ENCODE assay signal across 16 cellular contexts in genomic region chr1:212670301-212670700, GRCh38. TPM values are rescaled to one million over a fixed set of nuclear protein-coding genes. Genes with fewer than 3 reads are reported as not detected.
DNase-seq lines count a peak whose midpoint lies in the region; ATAC-seq, FAIRE-seq and TF ChIP-seq lines count a peak whose summit lies in the region.
"Had no signal": no experiment of that assay in that cellular context is flagged by ENCODE, and none has a peak within 500 bp of the region (broad histone marks: within the 10 kb centered on the region; RNA-seq: fewer than 3 reads in every experiment).

No MANE protein-coding gene starts in this region.

- 3% methylated on average over 7 of the region's 7 CpGs for WGBS in K562 (ENCODE audit: insufficient coverage, low coverage, missing lambda C conversion rate)
- WGBS in thyroid gland, 2 donors: 96% methylated on average over 7 of the region's 7 CpGs

- no peak overlapping the region for H3K4me3 Mint-ChIP-seq in activated T-cell treated with anti-CD3 and anti-CD28 coated beads, Interleukin-2, amount 50 U/mL, for 24 hours
- H3K4me3 Mint-ChIP-seq: CD4-positive, alpha-beta memory T cell; GM23338 had no signal

- H3K27me3 ChIP-seq in K562 (ENCODE audit: control insufficient read depth in 2 of 2, insufficient read depth in 2 of 2, low read length in 2 of 2) (peaks cover 26 to 56% of the 10 kb centered on the region in 2 experiments), neutrophil (no peaks in the 10 kb centered on the region), thyroid gland (no peaks in the 10 kb centered on the region)
- H3K27me3 ChIP-seq: BLaER1 had no signal

- no peak for FAIRE-seq in K562 (lab: Jason Lieb, UNC)

- no peak for ATAC-seq in K562
- ATAC-seq: GM23338 had no signal

- no peaks in the 10 kb centered on the region for H3K79me2 ChIP-seq in K562 (ENCODE audit: control insufficient read depth, insufficient read depth, low read length)

- POLR2A ChIA-PET in K562 (lab: Yijun Ruan, JAX): no interaction called here

- peak; percentile 16 for DNase-seq in DMS53 (lab: John Stamatoyannopoulos, UW)
- DNase-seq in DMS53 treated with DMSO at 0.1 percent for 48 hours (lab: John Stamatoyannopoulos, UW; ENCODE audit: unreplicated experiment): no peak
- DNase-seq in HT1080 (ENCODE audit: low read depth): peak; percentile 59
- DNase-seq in K562 (ENCODE audit: extremely low read depth in 1 of 4, low spot score in 3 of 4): no peak
- no peak for DNase-seq in activated T-cell treated with anti-CD3 and anti-CD28 coated beads, Interleukin-2, amount 50 U/mL, for 24 hours
- DNase-seq in thyroid gland: no peak
- no peak for DNase-seq in NCI-H526 treated with DMSO at 0.1 percent for 48 hours (lab: John Stamatoyannopoulos, UW)
- DNase-seq: AML-193; CD4-positive, alpha-beta memory T cell; DMS153; H7; IMR-90 had no signal

- no peak overlapping the region for H3K27ac Mint-ChIP-seq in activated T-cell treated with anti-CD3 and anti-CD28 coated beads, Interleukin-2, amount 50 U/mL, for 24 hours
- H3K27ac Mint-ChIP-seq: CD4-positive, alpha-beta memory T cell; GM23338 had no signal

- H3K9me3 ChIP-seq in K562 (replicated peaks; ENCODE audit: control insufficient read depth, insufficient read depth, low read depth, low read length) (no peaks in the 10 kb centered on the region), neutrophil (no peaks in the 10 kb centered on the region), thyroid gland (no peaks in the 10 kb centered on the region)
- H3K9me3 ChIP-seq: BLaER1 had no signal

- peaks cover 4% of the 10 kb centered on the region; the same call in 1 of the 2 replicates for H4K20me1 ChIP-seq in K562 (replicated peaks; ENCODE audit: control insufficient read depth, insufficient read depth, low read length)
- H4K20me1 ChIP-seq: BLaER1 had no signal

- TF ChIP-seq POLR2A in K562 (conservative IDR thresholded peaks at IDR 0.05): no peak
- no peak for TF ChIP-seq POLR2A in thyroid gland (IDR thresholded peaks at IDR 0.05)

- H3K4me2 ChIP-seq in K562 (ENCODE audit: insufficient read depth, low read length): no peak overlapping the region
- H3K4me2 ChIP-seq: BLaER1, GM23338 had no signal

- H3K36me3 ChIP-seq in K562 (ENCODE audit: control insufficient read depth, insufficient read depth, low read length) (no peaks in the 10 kb centered on the region), neutrophil (no peaks in the 10 kb centered on the region), thyroid gland (no peaks in the 10 kb centered on the region)
- H3K36me3 ChIP-seq: BLaER1 had no signal

- no peaks in the 10 kb centered on the region for H3K9me3 Mint-ChIP-seq in activated T-cell treated with anti-CD3 and anti-CD28 coated beads, Interleukin-2, amount 50 U/mL, for 24 hours
- H3K9me3 Mint-ChIP-seq: CD4-positive, alpha-beta memory T cell; GM23338 had no signal

- CTCF ChIA-PET in K562 (lab: Yijun Ruan, JAX; ENCODE audit: low intra/inter-chr PET ratio): no interaction called here

- no peak overlapping the region for H2AFZ ChIP-seq in K562 (ENCODE audit: low read depth, low read length)

- H3K9ac ChIP-seq in K562 (ENCODE audit: insufficient read depth in 1 of 2, low read depth in 2 of 2, low read length in 2 of 2): no peak overlapping the region
- H3K9ac ChIP-seq: BLaER1 had no signal

- no peak for TF ChIP-seq EP300 in K562 (IDR thresholded peaks at IDR 0.05; ENCODE audit: low read length)

- H3K4me1 Mint-ChIP-seq in activated T-cell treated with anti-CD3 and anti-CD28 coated beads, Interleukin-2, amount 50 U/mL, for 24 hours (ENCODE audit: low read depth): peaks cover 31% of the 10 kb centered on the region

- intact Hi-C loops in K562 (cut with micrococcal nuclease): no loop called here
- intact Hi-C loops in thyroid gland (cut with DNase I): no loop called here

- TF ChIP-seq CTCF in K562 (IDR thresholded peaks at IDR 0.05 in 2 of 3, conservative IDR thresholded peaks at IDR 0.05 in 1 of 3; ENCODE audit: insufficient read depth in 2 of 3, low read depth in 1 of 3, low read length in 3 of 3) (no peak), neutrophil (IDR thresholded peaks at IDR 0.05) (no peak), thyroid gland (IDR thresholded peaks at IDR 0.05) (no peak)

- H3K4me1 ChIP-seq in K562 (replicated peaks in 1 of 2; ENCODE audit: control insufficient read depth in 2 of 2, insufficient read depth in 2 of 2, low read length in 2 of 2): peaks cover 3 to 7% of the 10 kb centered on the region in 2 experiments; a peak in 4 of 5 replicates
- peaks cover 52 to 53% of the 10 kb centered on the region in 2 experiments for H3K4me1 ChIP-seq in neutrophil (ENCODE audit: control insufficient read depth in 1 of 2, insufficient read depth in 1 of 2, low read depth in 1 of 2, low read length in 1 of 2)
- H3K4me1 ChIP-seq in thyroid gland: peaks cover 0 to 21% of the 10 kb centered on the region in 2 donors

- TF ChIP-seq RAD21 in K562 (CRISPR knock-in tag; conservative IDR thresholded peaks at IDR 0.05 in 1 of 2, IDR thresholded peaks at IDR 0.05 in 1 of 2): no peak

- in situ Hi-C loops in K562 (cut with MboI): no loop called here

- no peak overlapping the region for H3K4me3 ChIP-seq in K562
- H3K4me3 ChIP-seq in neutrophil (ENCODE audit: low read depth in 1 of 2, low read length in 1 of 2): peak overlapping the region in 1 of 2 experiments; percentile 3
- H3K4me3 ChIP-seq in thyroid gland (replicated peaks in 1 of 3): no peak overlapping the region
- H3K4me3 ChIP-seq: BLaER1, GM23338 had no signal

- H3K36me3 Mint-ChIP-seq in activated T-cell treated with anti-CD3 and anti-CD28 coated beads, Interleukin-2, amount 50 U/mL, for 24 hours (ENCODE audit: low read depth): no peaks in the 10 kb centered on the region
- H3K36me3 Mint-ChIP-seq: CD4-positive, alpha-beta memory T cell had no signal

- H3K27me3 Mint-ChIP-seq in activated T-cell treated with anti-CD3 and anti-CD28 coated beads, Interleukin-2, amount 50 U/mL, for 24 hours: peaks cover 28% of the 10 kb centered on the region

- H3K9me1 ChIP-seq in K562 (ENCODE audit: control insufficient read depth, insufficient read depth, low read length): no peaks in the 10 kb centered on the region

- BruUV-seq in K562 (replicated peaks; lab: Mats Ljungman, UMichigan): no TSS peak

- H3K27ac ChIP-seq in K562 (ENCODE audit: extremely low read depth, low read depth, low read length) (no peak overlapping the region), neutrophil (peak overlapping the region; percentile 78), thyroid gland (no peak overlapping the region)
- H3K27ac ChIP-seq: 22Rv1, BLaER1 had no signal

TF ChIP-seq in K562, 482 proteins besides CTCF, POLR2A, EP300 and RAD21:
- TF ChIP-seq ZNF12 (CRISPR knock-in tag; IDR thresholded peaks at IDR 0.05) (no peak), ATF3 (IDR thresholded peaks at IDR 0.05) (0 out of 2 replicates have a peak, but pooled peaks have one; percentile 14), ATF3 (CRISPR knock-in tag; conservative IDR thresholded peaks at IDR 0.05) (no peak), TAF1 (IDR thresholded peaks at IDR 0.05; ENCODE audit: control insufficient read depth, extremely low read depth, insufficient read depth, low read length, severe bottlenecking) (no peak), RBM25 (IDR thresholded peaks at IDR 0.05; ENCODE audit: low read depth, low read length, severe bottlenecking) (peak; percentile 72), ESRRA (IDR thresholded peaks at IDR 0.05; ENCODE audit: borderline replicate concordance, low read depth) (peak; percentile 44; the same call in 1 of the 2 replicates), PTTG1 (tag; IDR thresholded peaks at IDR 0.05; ENCODE audit: low read depth) (no peak), FOSL1 (tag; conservative IDR thresholded peaks at IDR 0.05) (0 out of 2 replicates have a peak, but pooled peaks have one; percentile 21), ASH1L (IDR thresholded peaks at IDR 0.05; ENCODE audit: borderline replicate concordance, low read depth, partially characterized antibody) (no peak)
TF ChIP-seq in K562: peak in this region for 4.

RNA-seq across cellular contexts. Expression of gene BATF3, which starts 29.3 kb away (rescaled TPM):
- total RNA-seq in HT1080 (2014; rRNA removed; shearing (Covaris generic)): 17.4 and 23.2 TPM in 2 replicates
- polyA plus RNA-seq in HT1080 (2015; cell fraction: cytosol; rRNA removed): 3.8 and 8.0 TPM in 2 replicates
- polyA plus RNA-seq in HT1080 (2015; cell fraction: nucleus; rRNA removed): 2.4 and 4.8 TPM in 2 replicates
- 1.7 and 2.4 TPM in 2 replicates for total RNA-seq in K562 (2011; cell fraction: chromatin; rRNA removed; ENCODE audit: low replicate concordance)
- 1.3 and 1.6 TPM in 2 replicates for total RNA-seq in K562 (2011; cell fraction: nucleolus; rRNA removed)
- total RNA-seq in K562 (2011; cell fraction: nucleoplasm; rRNA removed): 1.2 and 2.6 TPM in 2 replicates
- 3.4 and 3.6 TPM in 2 replicates for total RNA-seq in K562 (2014; rRNA removed)
- total RNA-seq in K562 (2014; rRNA removed; fragmentation: Illumina TruSeq; extraction: Trizol): 0.96 and 1.1 TPM in 2 replicates
- total RNA-seq in K562 (2015; rRNA removed; fragmentation: Illumina TruSeq; extraction: Trizol): 0.40 and 0.57 TPM in 2 replicates
- 2.0 and 3.8 TPM in 2 replicates for total RNA-seq in K562 (2021)
- 0.93 and 2.0 TPM in 2 replicates for polyA plus RNA-seq in K562 (2011; rRNA removed)
- 0.68 and 4.4 TPM in 2 replicates for polyA plus RNA-seq in K562 (2011; cell fraction: cytosol; rRNA removed)
- 0.48 and 0.71 TPM in 2 replicates for polyA plus RNA-seq in K562 (2011; cell fraction: nucleus; rRNA removed)
- polyA plus RNA-seq in K562 (2012): 1.9 and 8.3 TPM in 2 replicates
- 2.7 and 3.1 TPM in 2 replicates for polyA plus RNA-seq in K562 (2014; fragmentation: Illumina TruSeq; extraction: Trizol)
- under 1 TPM; 0.51 to 0.57 TPM for polyA plus RNA-seq in K562 (2014; fragmentation: Nextera tagmentation; extraction: Ambion mirVana)
- 3.8 and 5.2 TPM in 2 replicates for polyA plus RNA-seq in K562 (2014; rRNA removed)
- 0.18 and 0.25 TPM in 2 replicates for polyA minus RNA-seq in K562 (2011; rRNA and poly(A)+ RNA removed)
- 1.1 TPM in 1 of 2 replicates, not detected in the other for polyA minus RNA-seq in K562 (2011; cell fraction: cytosol; rRNA and poly(A)+ RNA removed)
- 0.11 and 0.54 TPM in 2 replicates for polyA minus RNA-seq in K562 (2011; cell fraction: nucleus; rRNA and poly(A)+ RNA removed)
- total RNA-seq in thyroid gland: 1 to 10 TPM; 1.2 to 1.6 (median 1.2) TPM

Comparison
In these comparisons a context has a peak if more than half of its experiments do, and no peak if none do; other contexts are left out.
1. DNase-seq: peak in DMS53 (single experiment) and HT1080 (single experiment); none in DMS53 treated with DMSO at 0.1 percent for 48 hours (single experiment), K562 (0 of 4), activated T-cell treated with anti-CD3 and anti-CD28 coated beads, Interleukin-2, amount 50 U/mL, for 24 hours (single experiment), thyroid gland (0 of 2) and NCI-H526 treated with DMSO at 0.1 percent for 48 hours (single experiment).